ENCODE assay signal across 10 cellular contexts in genomic region chr15:79059081-79059572, GRCh38. TPM values are rescaled to one million over a fixed set of nuclear protein-coding genes. Genes with fewer than 3 reads are reported as not detected.
"Had no signal": no experiment of that assay in that cellular context is flagged by ENCODE, and none has a peak within 500 bp of the region (broad histone marks: within the 10 kb centered on the region; RNA-seq: fewer than 3 reads in every experiment).

No MANE protein-coding gene starts in this region.

- ATAC-seq: HCT116 had no signal

- H3K4me2 ChIP-seq: GM23338 had no signal

- H3K4me1 ChIP-seq: HAP-1 had no signal

- DNase-seq: GM23248, GOT3, H7, H9, HCEC 1CT, HFFc6 had no signal

- H3K9ac ChIP-seq: GM23248 had no signal

- H3K4me3 ChIP-seq: GM23248, GM23338, HAP-1 had no signal

- H2AFZ ChIP-seq: GM23248, GM23338 had no signal

- FAIRE-seq: H54 had no signal

- H3K27ac ChIP-seq: GM23248 had no signal

- H3K36me3 ChIP-seq: HAP-1 had no signal

- H3K9me3 ChIP-seq: HAP-1 had no signal

RNA-seq across cellular contexts. Expression of gene RASGRF1, which starts 31.5 kb away (rescaled TPM):
- total RNA-seq: GM23248 had no signal
- polyA plus RNA-seq: GM23248 had no signal
